8 cellular contexts compared by ENCODE assay signal in the genomic region with DNA sequence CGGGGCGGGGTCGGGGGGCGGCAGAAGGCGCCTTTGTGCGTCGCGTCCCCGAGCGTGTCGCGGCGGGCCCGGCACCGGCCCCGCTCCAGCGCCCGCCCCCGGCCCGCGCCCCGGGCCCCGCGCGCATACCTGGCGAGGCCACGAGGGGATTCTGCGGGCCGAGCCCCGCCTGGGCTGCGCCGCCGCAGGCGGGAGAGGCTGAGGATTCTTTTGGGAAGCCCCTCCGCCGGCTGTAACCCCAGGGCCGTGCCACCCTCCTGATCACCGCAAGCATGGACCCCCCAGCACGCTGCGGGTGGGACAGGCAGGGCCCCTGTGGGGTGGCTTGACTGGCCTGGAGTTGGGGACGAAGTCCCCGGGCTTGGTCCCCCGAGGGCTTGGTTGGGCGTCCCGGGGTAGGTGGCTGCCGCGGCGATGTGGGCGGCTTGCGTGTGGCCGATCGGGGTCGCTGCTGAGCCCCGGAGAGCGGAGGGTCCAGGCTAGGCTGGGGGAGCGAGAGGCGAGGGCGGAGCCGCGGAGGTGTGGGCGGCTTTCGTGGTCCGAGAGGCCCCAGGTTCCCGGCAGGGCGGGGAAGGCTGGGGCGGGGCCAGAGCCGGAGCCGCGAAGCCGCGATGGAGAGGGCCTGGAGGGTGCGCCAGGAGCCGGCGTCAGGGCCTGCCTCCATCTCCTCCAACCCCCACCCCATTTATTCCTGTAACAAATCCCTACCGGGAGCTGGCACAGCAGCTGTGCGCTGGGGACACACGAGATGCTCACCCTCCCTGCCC. TPM values are rescaled to one million over a fixed set of nuclear protein-coding genes. Genes with fewer than 3 reads are reported as not detected.
A peak's percentile ranks its signal among the peaks of the same experiment; 100 is the strongest.
DNase-seq lines count a peak whose midpoint lies in the region; FAIRE-seq and TF ChIP-seq lines count a peak whose summit lies in the region.

No MANE protein-coding gene starts in this region.

- H3K36me3 ChIP-seq in small intestine (ENCODE audit: control insufficient read depth in 2 of 2, insufficient read depth in 2 of 2, low read length in 2 of 2): no peaks in the 10 kb centered on the region

- H3K27ac ChIP-seq in small intestine (ENCODE audit: low read depth in 1 of 2, low read length in 1 of 2): peak overlapping the region; percentile 89 to 98

- peak overlapping the region; percentile 20 for H3K4me3 ChIP-seq in iPS-11a (ENCODE audit: low read depth, low read length)
- peak overlapping the region; percentile 68 to 71 for H3K4me3 ChIP-seq in small intestine (ENCODE audit: low read depth in 1 of 2, low read length in 2 of 2)

- H3K27me3 ChIP-seq in small intestine (ENCODE audit: control insufficient read depth in 2 of 2, insufficient read depth in 2 of 2, low read length in 2 of 2): no peaks in the 10 kb centered on the region

- in situ Hi-C loops in ACHN (cut with HindIII; ENCODE audit: low pct_ligation_motif_present, low pct_unique_long_range_greater_than_20kb, low sequenced_read_pairs): no loop called here
- in situ Hi-C loops in GM18951 (cut with MboI; ENCODE audit: low sequenced_read_pairs, unreplicated experiment): loop anchor here (10.0 kb wide), 2 partner anchors 71 to 251 kb away; a partner anchor contains a TSS

- WGBS in small intestine, 3 donors: 0 to 1% (median 0%) methylated on average over 65 to 77 of the region's 77 CpGs

- TF ChIP-seq POLR2A in GM18951 (IDR thresholded peaks at IDR 0.05; ENCODE audit: extremely low read depth, insufficient read depth, insufficient read length): peak; percentile 27

- FAIRE-seq in small intestine (lab: Jason Lieb, UNC): no peak

- no peaks in the 10 kb centered on the region for H3K9me3 ChIP-seq in small intestine (ENCODE audit: control insufficient read depth, low read depth)

- DNase-seq in ACHN (peak; percentile 85), HT-29 (ENCODE audit: low spot score) (peak; percentile 37), T-helper 1 cell (peak in 3 of 5 donors; percentile 44 to 75 (median 55)), astrocyte of the hippocampus (ENCODE audit: low read depth, low spot score) (peak; percentile 95), small intestine (peak; percentile 79), pons (ENCODE audit: low spot score) (no peak)

- peaks cover 3 to 9% of the 10 kb centered on the region in 2 donors for H3K4me1 ChIP-seq in small intestine (ENCODE audit: control insufficient read depth in 2 of 2, insufficient read depth in 1 of 2, low read depth in 1 of 2, low read length in 1 of 2)

RNA-seq across cellular contexts. Expression of a gene that starts 28.4 kb away (rescaled TPM):
- not detected in 2 replicates for total RNA-seq in HT-29 (2014; rRNA removed; shearing (Covaris generic))
- polyA plus RNA-seq in small intestine: 1 to 10 TPM in 1 of 3 donors, under 1 TPM in 1, not detected in 1; 0.81 to 1.1 TPM
